18 cellular contexts compared by ENCODE assay signal in genomic region chr10:119330342-119330741, GRCh38.
"Had no signal": no experiment of that assay in that cellular context is flagged by ENCODE, and none has a peak within 500 bp of the region (broad histone marks: within the 10 kb centered on the region; RNA-seq: fewer than 3 reads in every experiment).

No MANE protein-coding gene starts in this region.

- H3K4me1 ChIP-seq: breast epithelium had no signal

- H3K9me3 ChIP-seq: breast epithelium, mucosa of descending colon, sigmoid colon, upper lobe of left lung had no signal

- FAIRE-seq: frontal cortex had no signal

- H3K4me3 ChIP-seq: breast epithelium, dorsolateral prefrontal cortex, mucosa of descending colon, sigmoid colon, upper lobe of left lung had no signal

- H3K27ac ChIP-seq: dorsolateral prefrontal cortex had no signal

- ATAC-seq: activated CD8-positive, alpha-beta memory T cell treated with anti-CD3 and anti-CD28 coated beads, Interleukin-2, amount 10 ng/mL, durations not matched to agents 7 days and 5 days; activated T-cell treated with anti-CD3 and anti-CD28 coated beads, Interleukin-2, amount 50 U/mL, for 4 hours; mucosa of descending colon; natural killer cell; stimulated activated naive B cell treated with anti-CD40 and anti-IgM and Interleukin-4, amounts not matched to agents 10 μg/mL and 1 μg/mL and 100 μg/mL, for 72 hours had no signal

- H3K36me3 ChIP-seq: breast epithelium, sigmoid colon had no signal

- DNase-seq: activated CD4-positive, alpha-beta T cell treated with anti-CD3 and anti-CD28 coated beads, Interleukin-2, amount 50 U/mL, for 4 hours; activated CD4-positive, CD25-positive, alpha-beta regulatory T cell treated with anti-CD3 and anti-CD28 coated beads, Interleukin-2, amount 50 U/mL, for 72 hours; activated CD8-positive, alpha-beta memory T cell treated with anti-CD3 and anti-CD28 coated beads, Interleukin-2, amount 10 ng/mL, durations not matched to agents 7 days and 5 days; activated gamma-delta T cell treated with Interleukin-2 at 50 U/mL for 16 hours; activated naive CD8-positive, alpha-beta T cell treated with anti-CD3 and anti-CD28 coated beads, Interleukin-2, amount 10 ng/mL, durations not matched to agents 7 days and 5 days; activated T-cell treated with anti-CD3 and anti-CD28 coated beads, Interleukin-2, amount 50 U/mL, for 4 hours; anterior cingulate cortex; dorsolateral prefrontal cortex; hippocampal formation; mucosa of descending colon; natural killer cell; sigmoid colon; stimulated activated CD4-positive, alpha-beta T cell treated with anti-CD3 and anti-CD28 coated beads, Interleukin-2, amount 100 ng/mL, for 24 hours; stimulated activated naive B cell treated with anti-CD40 and anti-IgM and Interleukin-4, amounts not matched to agents 10 μg/mL and 1 μg/mL and 100 μg/mL, for 72 hours; substantia nigra; upper lobe of left lung had no signal

- H3K27me3 ChIP-seq: breast epithelium, dorsolateral prefrontal cortex, sigmoid colon, upper lobe of left lung had no signal
